ENCODE assay signal across 1 cellular context in genomic region chr5:16618138-16618897, GRCh38.
A peak's percentile ranks its signal among the peaks of the same experiment; 100 is the strongest.
TF ChIP-seq lines count a peak whose summit lies in the region.

No MANE protein-coding gene starts in this region.

TF ChIP-seq in HEK293, 187 proteins besides CTCF, POLR2A, EP300 and RAD21 (continued from another document):
- TF ChIP-seq PATZ1 (tag by site-specific recombination; IDR thresholded peaks at IDR 0.05) (no peak), ZNF292 (tag by site-specific recombination; IDR thresholded peaks at IDR 0.05; ENCODE audit: borderline replicate concordance, low read depth) (no peak), ZNF311 (tag by site-specific recombination; IDR thresholded peaks at IDR 0.05; ENCODE audit: borderline replicate concordance) (no peak), ZBTB20 (tag by site-specific recombination; IDR thresholded peaks at IDR 0.05) (peak; percentile 69), ZSCAN16 (tag by site-specific recombination; IDR thresholded peaks at IDR 0.05) (peak; percentile 93), KLF10 (tag by site-specific recombination; IDR thresholded peaks at IDR 0.05) (no peak), ZBTB49 (tag by site-specific recombination; IDR thresholded peaks at IDR 0.05; ENCODE audit: low read depth) (no peak), ZBTB26 (tag by site-specific recombination; optimal IDR thresholded peaks at IDR 0.05) (no peak), GFI1B (tag by site-specific recombination; IDR thresholded peaks at IDR 0.05) (no peak), ZNF37A (tag by site-specific recombination; IDR thresholded peaks at IDR 0.05) (no peak), ZNF629 (tag by site-specific recombination; IDR thresholded peaks at IDR 0.05) (no peak), INSM2 (tag by site-specific recombination; IDR thresholded peaks at IDR 0.05) (no peak; the same call in 1 of the 2 replicates)
